Comparison of ENCODE assay signal across 22 cellular contexts in the genomic region with DNA sequence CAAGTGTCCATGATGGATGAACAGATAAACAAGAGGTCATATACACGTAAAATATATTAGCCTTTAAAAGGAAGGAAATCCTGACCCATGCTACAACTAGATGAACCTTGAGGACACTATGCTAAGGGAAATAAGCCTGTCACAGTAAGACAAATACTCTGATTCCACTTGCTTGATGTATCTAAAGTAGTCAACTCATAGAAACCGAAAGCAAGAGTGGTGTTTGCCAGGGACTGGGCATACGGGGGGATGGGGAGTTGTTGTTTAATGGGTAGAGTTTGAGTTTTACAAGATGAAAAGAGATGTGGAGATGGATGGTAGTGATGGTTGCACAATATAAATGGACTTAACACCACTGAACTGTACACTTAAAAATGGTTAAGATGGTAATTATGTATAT.
DNase-seq lines count a peak whose midpoint lies in the region; ATAC-seq, FAIRE-seq and TF ChIP-seq lines count a peak whose summit lies in the region.
"Had no signal": no experiment of that assay in that cellular context is flagged by ENCODE, and none has a peak within 500 bp of the region (broad histone marks: within the 10 kb centered on the region; RNA-seq: fewer than 3 reads in every experiment).

No MANE protein-coding gene starts in this region.

- H3K9me3 ChIP-seq in PC-9 (ENCODE audit: insufficient read depth, low read depth): no peaks in the 10 kb centered on the region
- H3K9me3 ChIP-seq in K562 (replicated peaks; ENCODE audit: control insufficient read depth, insufficient read depth, low read depth, low read length): peaks cover 2% of the 10 kb centered on the region; the same call in 1 of the 2 replicates
- H3K9me3 ChIP-seq in upper lobe of right lung: no peaks in the 10 kb centered on the region
- H3K9me3 ChIP-seq: BE2C had no signal

- no peak overlapping the region for H3K9ac ChIP-seq in K562 (ENCODE audit: insufficient read depth in 1 of 2, low read depth in 2 of 2, low read length in 2 of 2)

- TF ChIP-seq POLR2A in K562 (conservative IDR thresholded peaks at IDR 0.05): no peak

- intact Hi-C loops in PC-9 (cut with micrococcal nuclease; ENCODE audit: unreplicated experiment): no loop called here
- intact Hi-C loops in K562 (cut with micrococcal nuclease): loop anchor here (10.0 kb wide), 1 partner anchor 187 kb away; no protein-coding TSS in a partner anchor
- intact Hi-C loops in upper lobe of right lung (cut with DNase I): no loop called here

- no peak for FAIRE-seq in K562 (lab: Jason Lieb, UNC)
- FAIRE-seq: A204.1, GM12891, H54 had no signal

- no peaks in the 10 kb centered on the region for H3K36me3 Mint-ChIP-seq in activated naive CD8-positive, alpha-beta T cell treated with anti-CD3 and anti-CD28 coated beads for 36 hours
- H3K36me3 Mint-ChIP-seq: CD4-positive, CD25-positive, alpha-beta regulatory T cell; CD8-positive, alpha-beta memory T cell had no signal

- H3F3A ChIP-seq in PC-9 (ENCODE audit: insufficient read depth, low read depth): no peaks in the 10 kb centered on the region

- H3K4me3 ChIP-seq in PC-9: no peak overlapping the region
- H3K4me3 ChIP-seq in K562: no peak overlapping the region
- H3K4me3 ChIP-seq in upper lobe of right lung: no peak overlapping the region
- H3K4me3 ChIP-seq: GM23338 had no signal

- peaks cover 37% of the 10 kb centered on the region for H3K27me3 ChIP-seq in PC-9 (ENCODE audit: insufficient read depth, low read depth)
- H3K27me3 ChIP-seq in K562 (ENCODE audit: control insufficient read depth in 2 of 2, insufficient read depth in 2 of 2, low read length in 2 of 2): peaks cover 19 to 31% of the 10 kb centered on the region in 2 experiments
- no peaks in the 10 kb centered on the region for H3K27me3 ChIP-seq in upper lobe of right lung
- H3K27me3 ChIP-seq: BE2C had no signal

- H2AFZ ChIP-seq in PC-9 (no peak overlapping the region), K562 (ENCODE audit: low read depth, low read length) (no peak overlapping the region)
- H2AFZ ChIP-seq: GM23338 had no signal

- no peaks in the 10 kb centered on the region for H3K9me3 Mint-ChIP-seq in activated naive CD8-positive, alpha-beta T cell treated with anti-CD3 and anti-CD28 coated beads for 36 hours
- H3K9me3 Mint-ChIP-seq: CD8-positive, alpha-beta memory T cell; GM23338 had no signal

- in situ Hi-C loops in K562 (cut with MboI): no loop called here

- POLR2A ChIA-PET in PC-9 (lab: Charles Lee; ENCODE audit: unreplicated experiment) (no interaction called here), K562 (lab: Yijun Ruan, JAX) (interaction anchor here (0.9 kb wide), 1 partner anchor 16 kb away, joined by 4 read pairs; no protein-coding TSS in a partner anchor)

- no peaks in the 10 kb centered on the region for H3K4me1 ChIP-seq in PC-9 (replicated peaks; ENCODE audit: insufficient read depth)
- H3K4me1 ChIP-seq in K562 (replicated peaks in 1 of 2; ENCODE audit: control insufficient read depth in 2 of 2, insufficient read depth in 2 of 2, low read length in 2 of 2): no peaks in the 10 kb centered on the region
- no peaks in the 10 kb centered on the region for H3K4me1 ChIP-seq in upper lobe of right lung
- H3K4me1 ChIP-seq: BE2C had no signal

- no peaks in the 10 kb centered on the region for H3K9me2 ChIP-seq in PC-9 (ENCODE audit: insufficient read depth)

- no peak overlapping the region for H3K4me3 Mint-ChIP-seq in activated naive CD8-positive, alpha-beta T cell treated with anti-CD3 and anti-CD28 coated beads for 36 hours
- H3K4me3 Mint-ChIP-seq: CD4-positive, CD25-positive, alpha-beta regulatory T cell; CD8-positive, alpha-beta memory T cell; GM23338 had no signal

- no peaks in the 10 kb centered on the region for H3K4me1 Mint-ChIP-seq in activated naive CD8-positive, alpha-beta T cell treated with anti-CD3 and anti-CD28 coated beads for 36 hours
- H3K4me1 Mint-ChIP-seq: CD4-positive, CD25-positive, alpha-beta regulatory T cell; CD8-positive, alpha-beta memory T cell had no signal

- TF ChIP-seq RAD21 in K562 (CRISPR knock-in tag; conservative IDR thresholded peaks at IDR 0.05 in 1 of 2, IDR thresholded peaks at IDR 0.05 in 1 of 2): no peak

- H3K27me3 Mint-ChIP-seq in activated naive CD8-positive, alpha-beta T cell treated with anti-CD3 and anti-CD28 coated beads for 36 hours: no peaks in the 10 kb centered on the region

- no peak for TF ChIP-seq EP300 in K562 (IDR thresholded peaks at IDR 0.05; ENCODE audit: low read length)

- CTCF ChIA-PET in PC-9 (lab: Charles Lee) (no interaction called here), K562 (lab: Yijun Ruan, JAX; ENCODE audit: low intra/inter-chr PET ratio) (no interaction called here)

- TF ChIP-seq CTCF in PC-9 (conservative IDR thresholded peaks at IDR 0.05): no peak
- TF ChIP-seq CTCF in K562 (IDR thresholded peaks at IDR 0.05 in 2 of 3, conservative IDR thresholded peaks at IDR 0.05 in 1 of 3; ENCODE audit: insufficient read depth in 2 of 3, low read depth in 1 of 3, low read length in 3 of 3): no peak
- no peak for TF ChIP-seq CTCF in upper lobe of right lung (IDR thresholded peaks at IDR 0.05)

- ATAC-seq in K562: no peak
- ATAC-seq in upper lobe of right lung: no peak
- ATAC-seq: GM23338 had no signal

- H3K27ac ChIP-seq in PC-9 (no peak overlapping the region), K562 (ENCODE audit: extremely low read depth, low read depth, low read length) (no peak overlapping the region), upper lobe of right lung (no peak overlapping the region)

- no peak overlapping the region for H3K27ac Mint-ChIP-seq in activated naive CD8-positive, alpha-beta T cell treated with anti-CD3 and anti-CD28 coated beads for 36 hours
- H3K27ac Mint-ChIP-seq: CD4-positive, CD25-positive, alpha-beta regulatory T cell; CD8-positive, alpha-beta memory T cell; GM23338 had no signal

- no peaks in the 10 kb centered on the region for H3K9me1 ChIP-seq in K562 (ENCODE audit: control insufficient read depth, insufficient read depth, low read length)

- DNase-seq in NCI-H526 (lab: John Stamatoyannopoulos, UW): peak; percentile 39 to 56
- DNase-seq in PC-9: no peak
- no peak for DNase-seq in K562 (ENCODE audit: extremely low read depth in 1 of 4, low spot score in 3 of 4)
- DNase-seq in dedifferentiated amniotic fluid mesenchymal stem cell (ENCODE audit: extremely low spot score): no peak
- DNase-seq in activated naive CD8-positive, alpha-beta T cell treated with anti-CD3 and anti-CD28 coated beads for 36 hours: no peak
- DNase-seq in upper lobe of right lung: no peak
- DNase-seq in GM19238 (ENCODE audit: insufficient read length, low spot score): no peak
- DNase-seq: ACHN; BE2C; C1 segment of cervical spinal cord; CD4-positive, CD25-positive, alpha-beta regulatory T cell; CD8-positive, alpha-beta memory T cell; COR-L47; DMS 273 treated with DMSO at 0.1 percent for 48 hours; DMS53; DND-41; EL; HCEC 1CT had no signal

- H3K4me2 ChIP-seq in PC-9: 0 out of 2 replicates have a peak overlapping the region, but pooled peaks have one; percentile 11
- H3K4me2 ChIP-seq in K562 (ENCODE audit: insufficient read depth, low read length): no peak overlapping the region
- H3K4me2 ChIP-seq: GM23338 had no signal

- H4K20me1 ChIP-seq in PC-9 (ENCODE audit: insufficient read depth) (no peaks in the 10 kb centered on the region; the same call in 1 of the 2 replicates), K562 (replicated peaks; ENCODE audit: control insufficient read depth, insufficient read depth, low read length) (no peaks in the 10 kb centered on the region)

- 0% methylated on average over 3 of the region's 3 CpGs for WGBS in K562 (ENCODE audit: insufficient coverage, low coverage, missing lambda C conversion rate)

- BruUV-seq in PC-9 (replicated peaks; lab: Mats Ljungman, UMichigan): no TSS peak
- BruUV-seq in K562 (replicated peaks; lab: Mats Ljungman, UMichigan): no TSS peak

- H3K36me3 ChIP-seq in PC-9 (ENCODE audit: low read depth): no peaks in the 10 kb centered on the region
- no peaks in the 10 kb centered on the region for H3K36me3 ChIP-seq in K562 (ENCODE audit: control insufficient read depth, insufficient read depth, low read length)
- no peaks in the 10 kb centered on the region for H3K36me3 ChIP-seq in upper lobe of right lung
- H3K36me3 ChIP-seq: BE2C had no signal

- H3K79me2 ChIP-seq in PC-9 (ENCODE audit: low read depth) (no peaks in the 10 kb centered on the region), K562 (ENCODE audit: control insufficient read depth, insufficient read depth, low read length) (no peaks in the 10 kb centered on the region)

TF ChIP-seq in K562, 482 proteins besides CTCF, POLR2A, EP300 and RAD21:
- 0 out of 2 replicates have a peak, but pooled peaks have one; percentile 13 for TF ChIP-seq CEBPB (tag; IDR thresholded peaks at IDR 0.05)
- TF ChIP-seq, protein P1, sequence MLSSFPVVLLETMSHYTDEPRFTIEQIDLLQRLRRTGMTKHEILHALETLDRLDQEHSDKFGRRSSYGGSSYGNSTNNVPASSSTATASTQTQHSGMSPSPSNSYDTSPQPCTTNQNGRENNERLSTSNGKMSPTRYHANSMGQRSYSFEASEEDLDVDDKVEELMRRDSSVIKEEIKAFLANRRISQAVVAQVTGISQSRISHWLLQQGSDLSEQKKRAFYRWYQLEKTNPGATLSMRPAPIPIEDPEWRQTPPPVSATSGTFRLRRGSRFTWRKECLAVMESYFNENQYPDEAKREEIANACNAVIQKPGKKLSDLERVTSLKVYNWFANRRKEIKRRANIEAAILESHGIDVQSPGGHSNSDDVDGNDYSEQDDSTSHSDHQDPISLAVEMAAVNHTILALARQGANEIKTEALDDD (IDR thresholded peaks at IDR 0.05): no peak
- TF ChIP-seq CREB5 (CRISPR knock-in tag; IDR thresholded peaks at IDR 0.05): no peak
TF ChIP-seq in K562: peak in this region for 1.

Comparison
In these comparisons a context has a peak if more than half of its experiments do, and no peak if none do; other contexts are left out.
1. DNase-seq: peak in NCI-H526 (2 of 2); none in PC-9 (0 of 2), K562 (0 of 4), dedifferentiated amniotic fluid mesenchymal stem cell (single experiment), activated naive CD8-positive, alpha-beta T cell treated with anti-CD3 and anti-CD28 coated beads for 36 hours (single experiment), upper lobe of right lung (single experiment) and GM19238 (single experiment).